Comparison of ENCODE assay signal across 16 cellular contexts in genomic region chr14:81509321-81509720, GRCh38. TPM values are rescaled to one million over a fixed set of nuclear protein-coding genes. Genes with fewer than 3 reads are reported as not detected.
DNase-seq lines count a peak whose midpoint lies in the region; ATAC-seq and TF ChIP-seq lines count a peak whose summit lies in the region.
"Had no signal": no experiment of that assay in that cellular context is flagged by ENCODE, and none has a peak within 500 bp of the region (broad histone marks: within the 10 kb centered on the region; RNA-seq: fewer than 3 reads in every experiment).

No MANE protein-coding gene starts in this region.

- H3K4me3 ChIP-seq in right atrium auricular region = no peak overlapping the region
- H3K4me3 ChIP-seq: BLaER1 treated with 17β-estradiol and CSF1 and Interleukin-3, amounts not matched to agents 10 nM and 100 nM; GM23248 had no signal

- peak; percentile 71 for ATAC-seq in Right ventricle myocardium superior (ENCODE audit: poor library complexity)
- ATAC-seq in stimulated activated memory B cell treated with anti-CD40 and anti-IgM and Interleukin-4, amounts not matched to agents 10 μg/mL and 1 μg/mL and 100 μg/mL, for 72 hours = no peak

- H3K9me3 ChIP-seq in right atrium auricular region = no peaks in the 10 kb centered on the region

- H3K27ac Mint-ChIP-seq in nephron progenitor cell = no peak overlapping the region
- peak overlapping the region; percentile 12 for H3K27ac Mint-ChIP-seq in stimulated activated memory B cell treated with anti-CD40 and anti-IgM and Interleukin-4, amounts not matched to agents 10 μg/mL and 1 μg/mL and 100 μg/mL, for 72 hours

- peak overlapping the region; percentile 72 for H3K4me3 Mint-ChIP-seq in nephron progenitor cell
- H3K4me3 Mint-ChIP-seq in stimulated activated memory B cell treated with anti-CD40 and anti-IgM and Interleukin-4, amounts not matched to agents 10 μg/mL and 1 μg/mL and 100 μg/mL, for 72 hours = no peak overlapping the region

- peaks cover 0 to 30% of the 10 kb centered on the region in 2 donors for H3K4me1 ChIP-seq in right atrium auricular region

- peaks cover 23% of the 10 kb centered on the region for H3K36me3 ChIP-seq in right atrium auricular region

- H3K9me3 Mint-ChIP-seq in nephron progenitor cell = peaks cover 5% of the 10 kb centered on the region
- no peaks in the 10 kb centered on the region for H3K9me3 Mint-ChIP-seq in stimulated activated memory B cell treated with anti-CD40 and anti-IgM and Interleukin-4, amounts not matched to agents 10 μg/mL and 1 μg/mL and 100 μg/mL, for 72 hours

- H3K27ac ChIP-seq in right atrium auricular region (peak overlapping the region in 1 of 2 donors; percentile 12), VCaP (peak overlapping the region; percentile 93)
- H3K27ac ChIP-seq: BLaER1 treated with 17β-estradiol and CSF1 and Interleukin-3, amounts not matched to agents 10 nM and 100 nM; GM23248 had no signal

- peaks cover 63% of the 10 kb centered on the region for H3K36me3 Mint-ChIP-seq in nephron progenitor cell (ENCODE audit: low read depth)
- peaks cover 51% of the 10 kb centered on the region for H3K36me3 Mint-ChIP-seq in stimulated activated memory B cell treated with anti-CD40 and anti-IgM and Interleukin-4, amounts not matched to agents 10 μg/mL and 1 μg/mL and 100 μg/mL, for 72 hours

- no peak for DNase-seq in Right ventricle myocardium superior
- no peak for DNase-seq in right atrium auricular region (ENCODE audit: low spot score)
- no peak for DNase-seq in nephron progenitor cell
- DNase-seq in NCI-H2171 (lab: John Stamatoyannopoulos, UW) = no peak
- no peak for DNase-seq in mucosa of gallbladder (ENCODE audit: low spot score)
- no peak for DNase-seq in NCI-H2227 (lab: John Stamatoyannopoulos, UW; ENCODE audit: unreplicated experiment)
- DNase-seq: HCEC 1CT, NCI-H1105 treated with DMSO at 0.1 percent for 48 hours, NCI-H1694 treated with DMSO at 0.1 percent for 48 hours, NCI-H2107, NCI-H345, RPMI8226 had no signal

- peaks cover 38% of the 10 kb centered on the region for H3K4me1 Mint-ChIP-seq in nephron progenitor cell
- H3K4me1 Mint-ChIP-seq in stimulated activated memory B cell treated with anti-CD40 and anti-IgM and Interleukin-4, amounts not matched to agents 10 μg/mL and 1 μg/mL and 100 μg/mL, for 72 hours = no peaks in the 10 kb centered on the region

- no peak for TF ChIP-seq CTCF in right atrium auricular region (IDR thresholded peaks at IDR 0.05)
- no peak for TF ChIP-seq CTCF in VCaP (conservative IDR thresholded peaks at IDR 0.05)
- TF ChIP-seq CTCF in nephron progenitor cell (IDR thresholded peaks at IDR 0.05) = no peak

- H3K27me3 ChIP-seq in right atrium auricular region = no peaks in the 10 kb centered on the region
- H3K27me3 ChIP-seq: BLaER1 treated with 17β-estradiol and CSF1 and Interleukin-3, amounts not matched to agents 10 nM and 100 nM had no signal

- no peaks in the 10 kb centered on the region for H3K27me3 Mint-ChIP-seq in nephron progenitor cell (ENCODE audit: low read depth, poor library complexity)
- no peaks in the 10 kb centered on the region for H3K27me3 Mint-ChIP-seq in stimulated activated memory B cell treated with anti-CD40 and anti-IgM and Interleukin-4, amounts not matched to agents 10 μg/mL and 1 μg/mL and 100 μg/mL, for 72 hours

- intact Hi-C loops in Right ventricle myocardium superior (cut with DNase I) = no loop called here

RNA-seq across cellular contexts. Expression of gene SEL1L, which starts 24.3 kb away (rescaled TPM):
- total RNA-seq in Right ventricle myocardium superior (46.0 TPM), right atrium auricular region (10 to 100 TPM; 32.9 to 36.6 TPM), mucosa of gallbladder (111 TPM)
